In genomic region chr1:208239518-208240381, GRCh38 we compare ENCODE assay signal across 10 cellular contexts. TPM values are rescaled to one million over a fixed set of nuclear protein-coding genes. Genes with fewer than 3 reads are reported as not detected.
DNase-seq lines count a peak whose midpoint lies in the region; TF ChIP-seq lines count a peak whose summit lies in the region.
"Had no signal": no experiment of that assay in that cellular context is flagged by ENCODE, and none has a peak within 500 bp of the region (broad histone marks: within the 10 kb centered on the region; RNA-seq: fewer than 3 reads in every experiment).

No MANE protein-coding gene starts in this region.

- H3K4me1 Mint-ChIP-seq in glutamatergic neuron (ENCODE audit: low read depth, unreplicated experiment) (peaks cover 52% of the 10 kb centered on the region), CD14-positive monocyte (peaks cover 46% of the 10 kb centered on the region)

- H3K27ac ChIP-seq in Peyer's patch = peak overlapping the region in 3 of 4 donors; percentile 55 to 93 (median 80)
- no peak overlapping the region for H3K27ac ChIP-seq in neuronal stem cell (replicated peaks; ENCODE audit: low read length)
- H3K27ac ChIP-seq: C4-2B had no signal

- no peak overlapping the region for H3K9ac ChIP-seq in neuronal stem cell (ENCODE audit: low read depth, low read length, poor library complexity)

- no CpG with 5 or more reads among the region's 10 CpGs for WGBS in neuronal stem cell (ENCODE audit: extremely low coverage in 2 of 2, insufficient read length in 2 of 2, insufficient replicate concordance in 1 of 2), 2 donors

- H3K14ac ChIP-seq in neuronal stem cell (ENCODE audit: low read length) = peak overlapping the region; percentile 28

- H3K27ac Mint-ChIP-seq in glutamatergic neuron (ENCODE audit: unreplicated experiment) (peak overlapping the region; percentile 49), CD14-positive monocyte (peak overlapping the region in 1 of 7 donors; percentile 50)

- TF ChIP-seq CTCF in Peyer's patch (IDR thresholded peaks at IDR 0.05) = no peak
- TF ChIP-seq CTCF in glutamatergic neuron (IDR thresholded peaks at IDR 0.05; ENCODE audit: partially characterized antibody, unreplicated experiment) = no peak
- no peak for TF ChIP-seq CTCF in CD14-positive monocyte (IDR thresholded peaks at IDR 0.05)

- intact Hi-C loops in CD14-positive monocyte (cut with micrococcal nuclease) = loop anchor here in 1 of 2 donors (5.0 kb wide), 1 partner anchor 107 kb away; no protein-coding TSS in a partner anchor

- H3K4ac ChIP-seq in neuronal stem cell (ENCODE audit: low read length) = no peak overlapping the region

- peak overlapping the region in 2 of 4 donors; percentile 72 to 89 for H3K4me3 ChIP-seq in Peyer's patch
- no peak overlapping the region for H3K4me3 ChIP-seq in neuronal stem cell (ENCODE audit: low read length in 2 of 2)
- no peak overlapping the region for H3K4me3 ChIP-seq in MG63

- DNase-seq in ACHN (peak; percentile 24), Peyer's patch (peak in 2 of 3 donors; percentile 69 to 82), glutamatergic neuron (no peak), neuronal stem cell (ENCODE audit: low spot score) (no peak), MG63 (no peak), activated gamma-delta T cell (lab: John Stamatoyannopoulos, UW) (no peak), CD14-positive monocyte (ENCODE audit: low spot score) (no peak)
- no peak for DNase-seq in central memory CD4-positive, alpha-beta T cell
- DNase-seq: NCI-H1436 treated with DMSO at 0.1 percent for 48 hours had no signal

- in situ Hi-C loops in ACHN (cut with HindIII; ENCODE audit: low pct_ligation_motif_present, low pct_unique_long_range_greater_than_20kb, low sequenced_read_pairs) = no loop called here

- peak overlapping the region; percentile 53 for H3K18ac ChIP-seq in neuronal stem cell (ENCODE audit: low read length)

- H3K36me3 Mint-ChIP-seq in glutamatergic neuron (ENCODE audit: unreplicated experiment) = no peaks in the 10 kb centered on the region
- H3K36me3 Mint-ChIP-seq in CD14-positive monocyte = peaks cover 0 to 11% of the 10 kb centered on the region in 2 donors

- no peak overlapping the region for H3K4me2 ChIP-seq in neuronal stem cell (ENCODE audit: insufficient read depth, low read length, poor library complexity, severe bottlenecking)

- no peak overlapping the region for H4K8ac ChIP-seq in neuronal stem cell (ENCODE audit: low read depth, low read length)

- H2AFZ ChIP-seq in neuronal stem cell (ENCODE audit: low read length) = no peak overlapping the region

- TF ChIP-seq POLR2A in Peyer's patch (IDR thresholded peaks at IDR 0.05) = peak; percentile 24 to 49

- no peaks in the 10 kb centered on the region for H3K9me3 ChIP-seq in Peyer's patch
- H3K9me3 ChIP-seq in neuronal stem cell (replicated peaks in 1 of 2; ENCODE audit: control insufficient read depth in 2 of 2, insufficient read depth in 1 of 2, low read depth in 1 of 2, low read length in 2 of 2) = no peaks in the 10 kb centered on the region
- no peaks in the 10 kb centered on the region for H3K9me3 ChIP-seq in MG63

- H3K4me1 ChIP-seq in Peyer's patch (peaks cover 0 to 72% (median 10%) of the 10 kb centered on the region in 4 donors), neuronal stem cell (ENCODE audit: control insufficient read depth in 2 of 2, insufficient read depth in 1 of 2, low read depth in 1 of 2, low read length in 2 of 2) (peaks cover 24 to 29% of the 10 kb centered on the region in 2 donors)

- H2BK12ac ChIP-seq in neuronal stem cell (ENCODE audit: low read length) = no peak overlapping the region

- peak overlapping the region; percentile 1 for H4K91ac ChIP-seq in neuronal stem cell (ENCODE audit: low read depth, low read length, poor library complexity)

- peaks cover 2% of the 10 kb centered on the region for H3K9me3 Mint-ChIP-seq in glutamatergic neuron (ENCODE audit: unreplicated experiment)
- H3K9me3 Mint-ChIP-seq in CD14-positive monocyte = peaks cover 0 to 9% (median 2%) of the 10 kb centered on the region in 7 donors

- H3K79me1 ChIP-seq in neuronal stem cell (ENCODE audit: low read depth, low read length) = no peaks in the 10 kb centered on the region

- H3K36me3 ChIP-seq in Peyer's patch (no peaks in the 10 kb centered on the region), neuronal stem cell (replicated peaks in 1 of 2; ENCODE audit: control insufficient read depth in 2 of 2, insufficient read depth in 2 of 2, low read length in 2 of 2) (no peaks in the 10 kb centered on the region), MG63 (no peaks in the 10 kb centered on the region)

- peak overlapping the region; percentile 7 for H2BK15ac ChIP-seq in neuronal stem cell (ENCODE audit: low read length)

- peak overlapping the region; percentile 20 for H2AK5ac ChIP-seq in neuronal stem cell (ENCODE audit: low read depth, low read length)

- H3K4me3 Mint-ChIP-seq in glutamatergic neuron (ENCODE audit: unreplicated experiment) = peak overlapping the region; percentile 44
- H3K4me3 Mint-ChIP-seq in CD14-positive monocyte = peak overlapping the region in 1 of 2 donors; percentile 51

- H3K27me3 ChIP-seq in Peyer's patch (no peaks in the 10 kb centered on the region), neuronal stem cell (ENCODE audit: control insufficient read depth in 3 of 3, insufficient read depth in 3 of 3, low read depth in 1 of 3, low read length in 3 of 3) (peaks cover 0 to 3% (median 0%) of the 10 kb centered on the region in 3 experiments), MG63 (peaks cover 39% of the 10 kb centered on the region)

- H2BK120ac ChIP-seq in neuronal stem cell (ENCODE audit: low read depth, low read length) = no peak overlapping the region

- no peak overlapping the region for H3K23ac ChIP-seq in neuronal stem cell (ENCODE audit: low read depth, low read length, poor library complexity)

- H3K27me3 Mint-ChIP-seq in glutamatergic neuron (ENCODE audit: unreplicated experiment) = peaks cover 9% of the 10 kb centered on the region
- H3K27me3 Mint-ChIP-seq in CD14-positive monocyte (ENCODE audit: low read depth in 3 of 3) = peaks cover 41 to 73% (median 53%) of the 10 kb centered on the region in 3 donors

- H2BK5ac ChIP-seq in neuronal stem cell (ENCODE audit: low read length) = no peak overlapping the region

RNA-seq across cellular contexts. Expression of gene PLXNA2, which starts 4.4 kb away (rescaled TPM):
- total RNA-seq in Peyer's patch (10 to 100 TPM; 51.5 to 70.2 (median 62.5) TPM), glutamatergic neuron (ENCODE audit: unreplicated experiment) (66.0 TPM)
- polyA plus RNA-seq in neuronal stem cell (2013, experiment 1 of 2) = 1.2 TPM
- polyA plus RNA-seq in neuronal stem cell (2013, experiment 2 of 2) = 1.1 TPM
- total RNA-seq in MG63 (2014; rRNA removed; shearing (Covaris generic); ENCODE audit: low replicate concordance) = 0.17 and 0.56 TPM in 2 replicates
- polyA plus RNA-seq in CD14-positive monocyte = 1 to 10 TPM in 1 of 2 donors, under 1 TPM in 1; 0.75 to 1.1 TPM

Comparison
In these comparisons a context has a peak if more than half of its experiments do, and no peak if none do; other contexts are left out.
1. DNase-seq: peak in ACHN (single experiment) and Peyer's patch (2 of 3); none in glutamatergic neuron (single experiment), neuronal stem cell (single experiment), MG63 (single experiment), activated gamma-delta T cell (single experiment), central memory CD4-positive, alpha-beta T cell (single experiment) and CD14-positive monocyte (single experiment).
2. RNA of gene PLXNA2, which starts 4.4 kb away (total RNA-seq): 66.0 TPM in glutamatergic neuron (single experiment) and 51.5 to 70.2 TPM in Peyer's patch; 0.17 to 0.56 TPM in MG63; every median in the first group is over 10 times any median in the second.